Comparison of ENCODE assay signal across 11 cellular contexts in genomic region chr1:224185208-224185607, GRCh38. TPM values are rescaled to one million over a fixed set of nuclear protein-coding genes. Genes with fewer than 3 reads are reported as not detected.
A peak's percentile ranks its signal among the peaks of the same experiment; 100 is the strongest.
DNase-seq lines count a peak whose midpoint lies in the region; ATAC-seq, FAIRE-seq and TF ChIP-seq lines count a peak whose summit lies in the region.
"Had no signal": no experiment of that assay in that cellular context is flagged by ENCODE, and none has a peak within 500 bp of the region (broad histone marks: within the 10 kb centered on the region; RNA-seq: fewer than 3 reads in every experiment).

No MANE protein-coding gene starts in this region.

- peak overlapping the region; percentile 70 to 94 (median 92) for H3K4me2 ChIP-seq in BLaER1 treated with 17β-estradiol and CSF1 and Interleukin-3, amounts not matched to agents 10 nM and 100 nM

- peak overlapping the region in 7 of 10 experiments; percentile 84 to 98 (median 87); a peak in 8 of 20 replicates for H3K4me3 ChIP-seq in BLaER1 treated with 17β-estradiol and CSF1 and Interleukin-3, amounts not matched to agents 10 nM and 100 nM
- no peak overlapping the region for H3K4me3 ChIP-seq in naive thymus-derived CD4-positive, alpha-beta T cell (ENCODE audit: low read length)
- H3K4me3 ChIP-seq in vagina = peak overlapping the region in 1 of 2 donors; percentile 90

- DNase-seq in GM18507 (ENCODE audit: extremely low spot score, insufficient read length, low read depth) (no peak), vagina (ENCODE audit: extremely low spot score in 2 of 2) (no peak), AG20443 (ENCODE audit: low spot score) (no peak)
- no peak for DNase-seq in naive thymus-derived CD4-positive, alpha-beta T cell
- DNase-seq: central memory CD4-positive, alpha-beta T cell; stimulated activated CD4-positive, alpha-beta T cell treated with anti-CD3 and anti-CD28 coated beads, Interleukin-4, amount 100 ng/mL, for 24 hours; uterus had no signal

- peaks cover 25% of the 10 kb centered on the region for H3K4me1 Mint-ChIP-seq in activated T-helper 17 cell treated with anti-CD3 and anti-CD28 coated beads, Interleukin-2, amount 50 U/mL, for 72 hours
- H3K4me1 Mint-ChIP-seq in naive thymus-derived CD4-positive, alpha-beta T cell = peaks cover 43 to 70% (median 66%) of the 10 kb centered on the region in 7 donors

- peaks cover 30 to 44% (median 35%) of the 10 kb centered on the region in 10 experiments for H3K4me1 ChIP-seq in BLaER1 treated with 17β-estradiol and CSF1 and Interleukin-3, amounts not matched to agents 10 nM and 100 nM
- peaks cover 25 to 28% of the 10 kb centered on the region in 2 donors for H3K4me1 ChIP-seq in naive thymus-derived CD4-positive, alpha-beta T cell (ENCODE audit: control insufficient read depth in 2 of 2, insufficient read depth in 2 of 2, low read length in 2 of 2)
- peaks cover 33% of the 10 kb centered on the region for H3K4me1 ChIP-seq in vagina
- H3K4me1 ChIP-seq: uterus had no signal

- peaks cover 0 to 16% (median 13%) of the 10 kb centered on the region in 11 experiments; a peak in 17 of 22 replicates for H3K9me3 ChIP-seq in BLaER1 treated with 17β-estradiol and CSF1 and Interleukin-3, amounts not matched to agents 10 nM and 100 nM (replicated peaks in 1 of 11)
- H3K9me3 ChIP-seq in naive thymus-derived CD4-positive, alpha-beta T cell (ENCODE audit: control insufficient read depth in 2 of 3, low read length in 3 of 3) = no peaks in the 10 kb centered on the region
- H3K9me3 ChIP-seq in vagina = no peaks in the 10 kb centered on the region
- H3K9me3 ChIP-seq: uterus had no signal

- FAIRE-seq in GM18507 (lab: Jason Lieb, UNC) = peak; percentile 26

- intact Hi-C loops in naive thymus-derived CD4-positive, alpha-beta T cell (cut with micrococcal nuclease) = loop anchor here in 1 of 2 donors (10.0 kb wide), 3 partner anchors 470 to 1470 kb away; partner anchors contain the start of genes AIDA, BROX, CAPN2 and LBR
- intact Hi-C loops in vagina (cut with DNase I) = no loop called here

- H3K9me3 Mint-ChIP-seq in activated T-helper 17 cell treated with anti-CD3 and anti-CD28 coated beads, Interleukin-2, amount 50 U/mL, for 72 hours = no peaks in the 10 kb centered on the region
- peaks cover 0 to 5% (median 0%) of the 10 kb centered on the region in 11 donors for H3K9me3 Mint-ChIP-seq in naive thymus-derived CD4-positive, alpha-beta T cell

- POLR2A ChIA-PET in naive thymus-derived CD4-positive, alpha-beta T cell (lab: Charles Lee) = interaction anchor here (0.6 to 4.1 kb wide), 3 partner anchors 16 to 354 kb away, joined by 3 to 28 read pairs (median 3); no protein-coding TSS in a partner anchor

- H3K36me3 Mint-ChIP-seq in activated T-helper 17 cell treated with anti-CD3 and anti-CD28 coated beads, Interleukin-2, amount 50 U/mL, for 72 hours (ENCODE audit: low read depth) = peaks cover 54% of the 10 kb centered on the region
- peaks cover 0 to 32% (median 15%) of the 10 kb centered on the region in 5 donors for H3K36me3 Mint-ChIP-seq in naive thymus-derived CD4-positive, alpha-beta T cell

- no peak for ATAC-seq in activated T-helper 17 cell treated with anti-CD3 and anti-CD28 coated beads, Interleukin-2, amount 50 U/mL, for 72 hours (replicated peaks)
- no peak for ATAC-seq in naive thymus-derived CD4-positive, alpha-beta T cell
- ATAC-seq in HG03432 (IDR thresholded peaks at IDR 0.05; ENCODE audit: unreplicated experiment) (no peak), GM21447 (IDR thresholded peaks at IDR 0.05; ENCODE audit: unreplicated experiment) (no peak)

- H3K27ac ChIP-seq in BLaER1 treated with 17β-estradiol and CSF1 and Interleukin-3, amounts not matched to agents 10 nM and 100 nM = peak overlapping the region in 1 of 11 experiments; percentile 88; a peak in 1 of 22 replicates
- no peak overlapping the region for H3K27ac ChIP-seq in naive thymus-derived CD4-positive, alpha-beta T cell (ENCODE audit: low read depth, low read length)
- H3K27ac ChIP-seq in vagina = no peak overlapping the region

- H3K27me3 Mint-ChIP-seq in activated T-helper 17 cell treated with anti-CD3 and anti-CD28 coated beads, Interleukin-2, amount 50 U/mL, for 72 hours = no peaks in the 10 kb centered on the region
- no peaks in the 10 kb centered on the region for H3K27me3 Mint-ChIP-seq in naive thymus-derived CD4-positive, alpha-beta T cell

- peak overlapping the region in 9 of 11 experiments; percentile 16 to 97 (median 91); a peak in 10 of 22 replicates for H3K9ac ChIP-seq in BLaER1 treated with 17β-estradiol and CSF1 and Interleukin-3, amounts not matched to agents 10 nM and 100 nM

- peaks cover 42 to 70% (median 59%) of the 10 kb centered on the region in 11 experiments; a peak in 21 of 22 replicates for H4K20me1 ChIP-seq in BLaER1 treated with 17β-estradiol and CSF1 and Interleukin-3, amounts not matched to agents 10 nM and 100 nM

- H3K27ac Mint-ChIP-seq in activated T-helper 17 cell treated with anti-CD3 and anti-CD28 coated beads, Interleukin-2, amount 50 U/mL, for 72 hours = peak overlapping the region; percentile 89
- peak overlapping the region; percentile 70 to 93 (median 86) for H3K27ac Mint-ChIP-seq in naive thymus-derived CD4-positive, alpha-beta T cell

- no peak for TF ChIP-seq POLR2A in vagina (IDR thresholded peaks at IDR 0.05)

- CTCF ChIA-PET in naive thymus-derived CD4-positive, alpha-beta T cell (lab: Charles Lee) = no interaction called here

- H3K27me3 ChIP-seq in BLaER1 treated with 17β-estradiol and CSF1 and Interleukin-3, amounts not matched to agents 10 nM and 100 nM = no peaks in the 10 kb centered on the region
- H3K27me3 ChIP-seq in naive thymus-derived CD4-positive, alpha-beta T cell (ENCODE audit: control insufficient read depth in 2 of 2, insufficient read depth in 2 of 2, low read length in 2 of 2) = no peaks in the 10 kb centered on the region
- H3K27me3 ChIP-seq in vagina = no peaks in the 10 kb centered on the region
- H3K27me3 ChIP-seq: uterus had no signal

- H3K4me3 Mint-ChIP-seq in activated T-helper 17 cell treated with anti-CD3 and anti-CD28 coated beads, Interleukin-2, amount 50 U/mL, for 72 hours = peak overlapping the region; percentile 92
- peak overlapping the region; percentile 78 to 94 (median 88) for H3K4me3 Mint-ChIP-seq in naive thymus-derived CD4-positive, alpha-beta T cell

- H3K36me3 ChIP-seq in BLaER1 treated with 17β-estradiol and CSF1 and Interleukin-3, amounts not matched to agents 10 nM and 100 nM = peaks cover 35 to 56% (median 44%) of the 10 kb centered on the region in 11 experiments
- H3K36me3 ChIP-seq in naive thymus-derived CD4-positive, alpha-beta T cell (ENCODE audit: control insufficient read depth in 2 of 3, insufficient read depth in 3 of 3, low read length in 3 of 3) = peaks cover 0 to 8% (median 5%) of the 10 kb centered on the region in 3 experiments
- no peaks in the 10 kb centered on the region for H3K36me3 ChIP-seq in vagina
- H3K36me3 ChIP-seq: uterus had no signal

- TF ChIP-seq CTCF in vagina (IDR thresholded peaks at IDR 0.05) = no peak

RNA-seq across cellular contexts. Expression of gene DEGS1, which starts 2.2 kb away (rescaled TPM):
- total RNA-seq in activated T-helper 17 cell treated with anti-CD3 and anti-CD28 coated beads, Interleukin-2, amount 50 U/mL, for 72 hours = 10 to 100 TPM; 37.7 to 72.3 TPM
- 10 to 100 TPM; 35.4 to 86.0 (median 38.3) TPM for total RNA-seq in naive thymus-derived CD4-positive, alpha-beta T cell
- 10 to 100 TPM; 63.2 to 79.6 TPM for polyA plus RNA-seq in naive thymus-derived CD4-positive, alpha-beta T cell
- total RNA-seq in vagina = 130 TPM
